In genomic region chrX:132395645-132396044, GRCh38 we compare ENCODE assay signal across 33 cellular contexts.
"Had no signal": no experiment of that assay in that cellular context is flagged by ENCODE, and none has a peak within 500 bp of the region (broad histone marks: within the 10 kb centered on the region; RNA-seq: fewer than 3 reads in every experiment).

No MANE protein-coding gene starts in this region.

- H3K4me1 Mint-ChIP-seq: activated CD4-positive, alpha-beta T cell treated with anti-CD3 and anti-CD28 coated beads, Interleukin-2, amount 10 ng/mL, durations not matched to agents 24 days and 14 days; activated CD8-positive, alpha-beta memory T cell treated with anti-CD3 and anti-CD28 coated beads, Interleukin-2, amount 10 ng/mL, durations not matched to agents 7 days and 5 days; activated naive CD4-positive, alpha-beta T cell treated with anti-CD3 and anti-CD28 coated beads, Interleukin-2, amount 50 U/mL, for 24 hours; activated naive CD8-positive, alpha-beta T cell treated with anti-CD3 and anti-CD28 coated beads for 36 hours; activated naive CD8-positive, alpha-beta T cell treated with anti-CD3 and anti-CD28 coated beads, Interleukin-2, amount 50 U/mL, for 24 hours; central memory CD8-positive, alpha-beta T cell had no signal

- H3K4me3 ChIP-seq: adrenal gland, breast epithelium, coronary artery, dorsolateral prefrontal cortex, heart right ventricle had no signal

- H3K27me3 ChIP-seq: adrenal gland, heart right ventricle had no signal

- H3K4me1 ChIP-seq: adrenal gland, breast epithelium had no signal

- H3K9me3 Mint-ChIP-seq: activated CD4-positive, alpha-beta memory T cell treated with anti-CD3 and anti-CD28 coated beads for 36 hours; activated CD4-positive, alpha-beta T cell treated with anti-CD3 and anti-CD28 coated beads, Interleukin-2, amount 10 ng/mL, durations not matched to agents 24 days and 14 days; activated naive CD4-positive, alpha-beta T cell treated with anti-CD3 and anti-CD28 coated beads for 36 hours; activated naive CD4-positive, alpha-beta T cell treated with anti-CD3 and anti-CD28 coated beads, Interleukin-2, amount 50 U/mL, for 24 hours; activated naive CD8-positive, alpha-beta T cell treated with anti-CD3 and anti-CD28 coated beads for 36 hours; activated naive CD8-positive, alpha-beta T cell treated with anti-CD3 and anti-CD28 coated beads, Interleukin-2, amount 50 U/mL, for 24 hours; activated T-helper 1 cell treated with anti-CD3 and anti-CD28 coated beads, Interleukin-12 subunit alpha, Interleukin-12 subunit beta, Interleukin-2, Interleukin-4 antibody, amounts not matched to agents 30 ng/mL and 10 ng/mL and 1 ng/mL, durations not matched to agents 14 hours and 24 hours and 36 hours; activated T-helper 2 cell treated with anti-CD3 and anti-CD28 coated beads, Interferon-gamma antibody, Interleukin-2, Interleukin-4, amounts not matched to agents 10 μg/mL and 5 μg/mL and 100 μg/mL, durations not matched to agents 14 hours and 24 hours and 36 hours; brain; central memory CD8-positive, alpha-beta T cell; dendritic cell treated with granulocyte-macrophage colony-stimulating factor and Interleukin-4, amounts not matched to agents 40 ng/mL and 50 ng/mL, for 4 days had no signal

- H3K27ac ChIP-seq: adrenal gland, breast epithelium, coronary artery, dorsolateral prefrontal cortex, epithelial cell of prostate, heart right ventricle had no signal

- FAIRE-seq: endothelial cell of umbilical vein had no signal

- DNase-seq: activated CD4-positive, alpha-beta memory T cell treated with anti-CD3 and anti-CD28 coated beads for 36 hours; activated CD4-positive, alpha-beta T cell treated with anti-CD3 and anti-CD28 coated beads for 36 hours; activated CD4-positive, alpha-beta T cell treated with anti-CD3 and anti-CD28 coated beads, Interleukin-2, amount 10 ng/mL, durations not matched to agents 24 days and 14 days; activated CD4-positive, CD25-positive, alpha-beta regulatory T cell; activated CD4-positive, CD25-positive, alpha-beta regulatory T cell treated with anti-CD3 and anti-CD28 coated beads, Interleukin-2, amount 50 U/mL, for 72 hours; activated CD8-positive, alpha-beta memory T cell treated with anti-CD3 and anti-CD28 coated beads, Interleukin-2, amount 10 ng/mL, durations not matched to agents 7 days and 5 days; activated CD8-positive, alpha-beta memory T cell treated with anti-CD3 and anti-CD28 coated beads, Interleukin-2, amount 50 U/mL, for 4 hours; activated CD8-positive, alpha-beta T cell treated with anti-CD3 and anti-CD28 coated beads, Interleukin-2, amount 10 ng/mL, durations not matched to agents 7 days and 5 days; activated effector memory CD4-positive, alpha-beta T cell treated with anti-CD3 and anti-CD28 coated beads, Interleukin-2, amount 50 U/mL, for 16 hours; activated naive CD4-positive, alpha-beta T cell treated with anti-CD3 and anti-CD28 coated beads for 36 hours; activated naive CD8-positive, alpha-beta T cell treated with anti-CD3 and anti-CD28 coated beads for 36 hours; activated naive CD8-positive, alpha-beta T cell treated with anti-CD3 and anti-CD28 coated beads, Interleukin-2, amount 50 U/mL, for 24 hours; activated T-cell treated with anti-CD3 and anti-CD28 coated beads, Interleukin-2, amount 50 U/mL, for 1 hour; activated T-cell treated with anti-CD3 and anti-CD28 coated beads, Interleukin-2, amount 50 U/mL, for 48 hours; amygdala; aorta; dorsolateral prefrontal cortex; effector memory CD4-positive, alpha-beta T cell; foreskin fibroblast; glutamatergic neuron; heart right ventricle; T-helper 2 cell had no signal

- H3K36me3 ChIP-seq: adrenal gland, breast epithelium, heart right ventricle had no signal

- H3K27ac Mint-ChIP-seq: activated CD4-positive, alpha-beta memory T cell treated with anti-CD3 and anti-CD28 coated beads for 36 hours; activated CD4-positive, alpha-beta T cell treated with anti-CD3 and anti-CD28 coated beads for 36 hours; activated CD4-positive, alpha-beta T cell treated with anti-CD3 and anti-CD28 coated beads, Interleukin-2, amount 10 ng/mL, durations not matched to agents 24 days and 14 days; activated CD8-positive, alpha-beta memory T cell treated with anti-CD3 and anti-CD28 coated beads, Interleukin-2, amount 10 ng/mL, durations not matched to agents 7 days and 5 days; activated CD8-positive, alpha-beta T cell treated with anti-CD3 and anti-CD28 coated beads, Interleukin-2, amount 10 ng/mL, durations not matched to agents 7 days and 5 days; activated naive CD4-positive, alpha-beta T cell treated with anti-CD3 and anti-CD28 coated beads for 36 hours; activated naive CD4-positive, alpha-beta T cell treated with anti-CD3 and anti-CD28 coated beads, Interleukin-2, amount 50 U/mL, for 24 hours; activated naive CD8-positive, alpha-beta T cell treated with anti-CD3 and anti-CD28 coated beads for 36 hours; activated naive CD8-positive, alpha-beta T cell treated with anti-CD3 and anti-CD28 coated beads, Interleukin-2, amount 50 U/mL, for 24 hours; activated T-helper 1 cell treated with anti-CD3 and anti-CD28 coated beads, Interleukin-12 subunit alpha, Interleukin-12 subunit beta, Interleukin-2, Interleukin-4 antibody, amounts not matched to agents 30 ng/mL and 10 ng/mL and 1 ng/mL, durations not matched to agents 14 hours and 24 hours and 36 hours; activated T-helper 2 cell treated with anti-CD3 and anti-CD28 coated beads, Interferon-gamma antibody, Interleukin-2, Interleukin-4, amounts not matched to agents 10 μg/mL and 5 μg/mL and 100 μg/mL, durations not matched to agents 14 hours and 24 hours and 36 hours; dendritic cell treated with granulocyte-macrophage colony-stimulating factor and Interleukin-4, amounts not matched to agents 40 ng/mL and 50 ng/mL, for 4 days had no signal

- H3K9me3 ChIP-seq: adrenal gland, breast epithelium, heart right ventricle had no signal

- H3K4me3 Mint-ChIP-seq: activated CD4-positive, alpha-beta memory T cell treated with anti-CD3 and anti-CD28 coated beads for 36 hours; activated CD4-positive, alpha-beta T cell treated with anti-CD3 and anti-CD28 coated beads for 36 hours; activated CD4-positive, alpha-beta T cell treated with anti-CD3 and anti-CD28 coated beads, Interleukin-2, amount 10 ng/mL, durations not matched to agents 24 days and 14 days; activated CD8-positive, alpha-beta memory T cell treated with anti-CD3 and anti-CD28 coated beads, Interleukin-2, amount 10 ng/mL, durations not matched to agents 7 days and 5 days; activated CD8-positive, alpha-beta T cell treated with anti-CD3 and anti-CD28 coated beads, Interleukin-2, amount 10 ng/mL, durations not matched to agents 7 days and 5 days; activated naive CD4-positive, alpha-beta T cell treated with anti-CD3 and anti-CD28 coated beads for 36 hours; activated naive CD4-positive, alpha-beta T cell treated with anti-CD3 and anti-CD28 coated beads, Interleukin-2, amount 50 U/mL, for 24 hours; activated naive CD8-positive, alpha-beta T cell treated with anti-CD3 and anti-CD28 coated beads for 36 hours; activated naive CD8-positive, alpha-beta T cell treated with anti-CD3 and anti-CD28 coated beads, Interleukin-2, amount 50 U/mL, for 24 hours; activated T-helper 1 cell treated with anti-CD3 and anti-CD28 coated beads, Interleukin-12 subunit alpha, Interleukin-12 subunit beta, Interleukin-2, Interleukin-4 antibody, amounts not matched to agents 30 ng/mL and 10 ng/mL and 1 ng/mL, durations not matched to agents 14 hours and 24 hours and 36 hours; brain; central memory CD8-positive, alpha-beta T cell; dendritic cell treated with granulocyte-macrophage colony-stimulating factor and Interleukin-4, amounts not matched to agents 40 ng/mL and 50 ng/mL, for 4 days had no signal

- ATAC-seq: activated CD4-positive, alpha-beta T cell treated with anti-CD3 and anti-CD28 coated beads for 36 hours; activated CD8-positive, alpha-beta memory T cell treated with anti-CD3 and anti-CD28 coated beads, Interleukin-2, amount 10 ng/mL, durations not matched to agents 7 days and 5 days; activated CD8-positive, alpha-beta T cell treated with anti-CD3 and anti-CD28 coated beads, Interleukin-2, amount 10 ng/mL, durations not matched to agents 7 days and 5 days; activated naive CD8-positive, alpha-beta T cell treated with anti-CD3 and anti-CD28 coated beads, Interleukin-2, amount 50 U/mL, for 24 hours; heart right ventricle had no signal

- H3K27me3 Mint-ChIP-seq: activated CD4-positive, alpha-beta memory T cell treated with anti-CD3 and anti-CD28 coated beads for 36 hours; activated CD4-positive, alpha-beta T cell treated with anti-CD3 and anti-CD28 coated beads for 36 hours; activated CD4-positive, alpha-beta T cell treated with anti-CD3 and anti-CD28 coated beads, Interleukin-2, amount 10 ng/mL, durations not matched to agents 24 days and 14 days; activated CD8-positive, alpha-beta memory T cell treated with anti-CD3 and anti-CD28 coated beads, Interleukin-2, amount 10 ng/mL, durations not matched to agents 7 days and 5 days; activated naive CD4-positive, alpha-beta T cell treated with anti-CD3 and anti-CD28 coated beads, Interleukin-2, amount 50 U/mL, for 24 hours; activated naive CD8-positive, alpha-beta T cell treated with anti-CD3 and anti-CD28 coated beads for 36 hours; activated naive CD8-positive, alpha-beta T cell treated with anti-CD3 and anti-CD28 coated beads, Interleukin-2, amount 50 U/mL, for 24 hours; brain; central memory CD8-positive, alpha-beta T cell; dendritic cell treated with granulocyte-macrophage colony-stimulating factor and Interleukin-4, amounts not matched to agents 40 ng/mL and 50 ng/mL, for 4 days had no signal

- H3K36me3 Mint-ChIP-seq: activated CD4-positive, alpha-beta memory T cell treated with anti-CD3 and anti-CD28 coated beads for 36 hours; activated naive CD8-positive, alpha-beta T cell treated with anti-CD3 and anti-CD28 coated beads for 36 hours; brain had no signal
